ENCODE assay signal across 8 cellular contexts in genomic region chr7:44796034-44796503, GRCh38. TPM values are rescaled to one million over a fixed set of nuclear protein-coding genes. Genes with fewer than 3 reads are reported as not detected.
A peak's percentile ranks its signal among the peaks of the same experiment; 100 is the strongest.
DNase-seq lines count a peak whose midpoint lies in the region; ATAC-seq and TF ChIP-seq lines count a peak whose summit lies in the region.

No MANE protein-coding gene starts in this region.

- peak overlapping the region; percentile 96 for H3K27ac ChIP-seq in CD4-positive, alpha-beta memory T cell (ENCODE audit: low read depth, low read length)
- H3K27ac ChIP-seq in PC-9 = peak overlapping the region; percentile 93
- H3K27ac ChIP-seq in coronary artery = peak overlapping the region; percentile 99 to 100
- H3K27ac ChIP-seq in right lobe of liver = peak overlapping the region; percentile 66 to 99 (median 98)
- peak overlapping the region; percentile 96 to 100 (median 100) for H3K27ac ChIP-seq in tibial nerve

- H3K36me3 ChIP-seq in CD4-positive, alpha-beta memory T cell (ENCODE audit: insufficient read depth, low read length) = peaks cover 24% of the 10 kb centered on the region
- peaks cover 31% of the 10 kb centered on the region for H3K36me3 ChIP-seq in PC-9 (ENCODE audit: low read depth)
- H3K36me3 ChIP-seq in right lobe of liver = peaks cover 10 to 25% (median 20%) of the 10 kb centered on the region in 4 donors
- H3K36me3 ChIP-seq in tibial nerve = peaks cover 5 to 19% (median 10%) of the 10 kb centered on the region in 3 donors

- TSS peak; percentile 49 for BruUV-seq in PC-9 (replicated peaks; lab: Mats Ljungman, UMichigan)

- WGBS in right lobe of liver (ENCODE audit: insufficient coverage, low coverage, low lambda C conversion rate, missing lambda C conversion rate) = 1% methylated on average over 14 of the region's 59 CpGs
- 0 to 1% methylated on average over 20 to 38 of the region's 59 CpGs for WGBS in tibial nerve, 2 donors

- H3K9me3 Mint-ChIP-seq in CD4-positive, alpha-beta memory T cell = peaks cover 0 to 4% (median 0%) of the 10 kb centered on the region in 8 donors

- no peaks in the 10 kb centered on the region for H3K27me3 ChIP-seq in CD4-positive, alpha-beta memory T cell (ENCODE audit: insufficient read depth, low read length)
- no peaks in the 10 kb centered on the region for H3K27me3 ChIP-seq in PC-9 (ENCODE audit: insufficient read depth, low read depth)
- H3K27me3 ChIP-seq in right lobe of liver = no peaks in the 10 kb centered on the region
- H3K27me3 ChIP-seq in tibial nerve = no peaks in the 10 kb centered on the region

- no peaks in the 10 kb centered on the region for H3K9me3 ChIP-seq in CD4-positive, alpha-beta memory T cell (ENCODE audit: control insufficient read depth in 1 of 2, low read length in 2 of 2)
- H3K9me3 ChIP-seq in PC-9 (ENCODE audit: insufficient read depth, low read depth) (no peaks in the 10 kb centered on the region), right lobe of liver (no peaks in the 10 kb centered on the region), tibial nerve (no peaks in the 10 kb centered on the region)

- CTCF ChIA-PET in CD4-positive, alpha-beta memory T cell (lab: Charles Lee; ENCODE audit: partially characterized antibody) = no interaction called here
- CTCF ChIA-PET in PC-9 (lab: Charles Lee) = no interaction called here

- peaks cover 63% of the 10 kb centered on the region for H3K79me2 ChIP-seq in PC-9 (ENCODE audit: low read depth)

- peaks cover 72% of the 10 kb centered on the region for H3F3A ChIP-seq in PC-9 (ENCODE audit: insufficient read depth, low read depth)

- peaks cover 18 to 47% (median 25%) of the 10 kb centered on the region in 4 donors for H3K4me1 Mint-ChIP-seq in CD4-positive, alpha-beta memory T cell

- H3K27ac Mint-ChIP-seq in CD4-positive, alpha-beta memory T cell = peak overlapping the region; percentile 90 to 96 (median 95)

- TF ChIP-seq POLR2A in right lobe of liver (IDR thresholded peaks at IDR 0.05) (no peak), tibial nerve (IDR thresholded peaks at IDR 0.05) (no peak)

- no peaks in the 10 kb centered on the region for H3K27me3 Mint-ChIP-seq in CD4-positive, alpha-beta memory T cell

- no peaks in the 10 kb centered on the region for H3K9me2 ChIP-seq in PC-9 (ENCODE audit: insufficient read depth)

- H2AFZ ChIP-seq in PC-9 = peak overlapping the region; percentile 97

- POLR2A ChIA-PET in CD4-positive, alpha-beta memory T cell (lab: Charles Lee; ENCODE audit: partially characterized antibody) = interaction anchor here (1.0 to 3.9 kb wide), 5 partner anchors 9 to 190 kb away, joined by 3 to 31 read pairs (median 4); partner anchors contain the start of gene OGDH
- POLR2A ChIA-PET in PC-9 (lab: Charles Lee; ENCODE audit: unreplicated experiment) = interaction anchor here (0.7 kb wide), 1 partner anchor 28 kb away, joined by 4 read pairs; no protein-coding TSS in a partner anchor

- ATAC-seq in HG03457 (IDR thresholded peaks at IDR 0.05; ENCODE audit: unreplicated experiment) (peak; percentile 12), right lobe of liver (peak; percentile 30 to 53 (median 42))

- peaks cover 37% of the 10 kb centered on the region for H4K20me1 ChIP-seq in PC-9 (ENCODE audit: insufficient read depth)

- intact Hi-C loops in CD4-positive, alpha-beta memory T cell (cut with micrococcal nuclease) = loop anchor here (1.0 to 10.0 kb wide), 9 partner anchors 28 to 340 kb away; partner anchors contain the start of genes H2AZ2, OGDH, TMED4 and ZMIZ2
- intact Hi-C loops in PC-9 (cut with micrococcal nuclease; ENCODE audit: unreplicated experiment) = loop anchor here (2.0 to 10.0 kb wide), 4 partner anchors 83 to 207 kb away; no protein-coding TSS in a partner anchor
- intact Hi-C loops in right lobe of liver (cut with DNase I) = no loop called here

- peak overlapping the region; percentile 96 for H3K4me2 ChIP-seq in PC-9

- H3K4me3 ChIP-seq in CD4-positive, alpha-beta memory T cell (ENCODE audit: low read length in 2 of 2) = peak overlapping the region; percentile 66 to 83
- H3K4me3 ChIP-seq in PC-9 (peak overlapping the region; percentile 67), coronary artery (peak overlapping the region; percentile 95), right lobe of liver (peak overlapping the region; percentile 90 to 98 (median 92)), tibial nerve (peak overlapping the region; percentile 59 to 95 (median 76))

- H3K4me3 Mint-ChIP-seq in CD4-positive, alpha-beta memory T cell = peak overlapping the region; percentile 85 to 97 (median 92)

- peaks cover 15 to 39% of the 10 kb centered on the region in 2 donors for H3K36me3 Mint-ChIP-seq in CD4-positive, alpha-beta memory T cell

- peak in 1 of 5 donors; percentile 77 for DNase-seq in CD4-positive, alpha-beta memory T cell
- peak; percentile 44 for DNase-seq in GM19238 (ENCODE audit: insufficient read length, low spot score)
- DNase-seq in PC-9 = peak in 1 of 2 experiments; percentile 60
- DNase-seq in coronary artery (ENCODE audit: low spot score) = no peak
- no peak for DNase-seq in right lobe of liver
- DNase-seq in tibial nerve (ENCODE audit: low spot score in 2 of 2) = peak in 1 of 2 donors; percentile 21
- DNase-seq in activated CD4-positive, CD25-positive, alpha-beta regulatory T cell (lab: John Stamatoyannopoulos, UW) = no peak

- H3K4me1 ChIP-seq in CD4-positive, alpha-beta memory T cell (ENCODE audit: insufficient read depth, low read length) = peaks cover 34% of the 10 kb centered on the region
- peaks cover 26% of the 10 kb centered on the region for H3K4me1 ChIP-seq in PC-9 (replicated peaks; ENCODE audit: insufficient read depth)
- peaks cover 0 to 19% (median 7%) of the 10 kb centered on the region in 4 donors for H3K4me1 ChIP-seq in right lobe of liver
- H3K4me1 ChIP-seq in tibial nerve = peaks cover 0 to 34% (median 19%) of the 10 kb centered on the region in 4 donors

- TF ChIP-seq EP300 in tibial nerve (IDR thresholded peaks at IDR 0.05) = no peak

- TF ChIP-seq CTCF in PC-9 (conservative IDR thresholded peaks at IDR 0.05) = no peak
- TF ChIP-seq CTCF in coronary artery (IDR thresholded peaks at IDR 0.05) = no peak
- no peak for TF ChIP-seq CTCF in right lobe of liver (IDR thresholded peaks at IDR 0.05)
- TF ChIP-seq CTCF in tibial nerve (IDR thresholded peaks at IDR 0.05) = no peak

RNA-seq across cellular contexts. Expression of gene PPIA, which starts 0.4 kb away (rescaled TPM):
- 100 to 1,000 TPM; 677 to 707 TPM for total RNA-seq in CD4-positive, alpha-beta memory T cell
- polyA plus RNA-seq in CD4-positive, alpha-beta memory T cell = 1,000 to 10,000 TPM; 2,815 to 3,590 TPM
- total RNA-seq in PC-9 (2021) = 2,776 and 3,599 TPM in 2 replicates
- 1,000 to 10,000 TPM in 2 of 6 experiments, 100 to 1,000 TPM in 4; 530 to 1,528 (median 637) TPM for total RNA-seq in right lobe of liver
- 1,000 to 10,000 TPM in 2 of 4 donors, 100 to 1,000 TPM in 2; 803 to 1,127 (median 967) TPM for total RNA-seq in tibial nerve

RNA-seq across cellular contexts. Expression of gene ZMIZ2, which starts 47.4 kb away (rescaled TPM):
- 100 to 1,000 TPM; 169 to 170 TPM for total RNA-seq in CD4-positive, alpha-beta memory T cell
- 10 to 100 TPM in 1 of 2 donors, 1 to 10 TPM in 1; 1.1 to 12.1 TPM for polyA plus RNA-seq in CD4-positive, alpha-beta memory T cell
- total RNA-seq in PC-9 (2021) = 97.5 and 142 TPM in 2 replicates
- total RNA-seq in right lobe of liver = 10 to 100 TPM in 4 of 6 experiments, 1 to 10 TPM in 2; 8.6 to 36.3 (median 28.6) TPM
- total RNA-seq in tibial nerve = 10 to 100 TPM; 24.7 to 48.9 (median 32.7) TPM

RNA-seq across cellular contexts. Expression of gene H2AZ2, which starts 51.8 kb away (rescaled TPM):
- 100 to 1,000 TPM; 168 to 169 TPM for total RNA-seq in CD4-positive, alpha-beta memory T cell
- polyA plus RNA-seq in CD4-positive, alpha-beta memory T cell = 100 to 1,000 TPM; 231 to 236 TPM
- 334 and 354 TPM in 2 replicates for total RNA-seq in PC-9 (2021)
- total RNA-seq in right lobe of liver = 10 to 100 TPM; 49.3 to 69.1 (median 60.9) TPM
- 100 to 1,000 TPM in 3 of 4 donors, 10 to 100 TPM in 1; 97.5 to 136 (median 126) TPM for total RNA-seq in tibial nerve

Comparison
In these comparisons a context has a peak if more than half of its experiments do, and no peak if none do; other contexts are left out.
1. intact Hi-C loops: an anchor here in CD4-positive, alpha-beta memory T cell (1.0 to 10.0 kb wide) and PC-9 (2.0 to 10.0 kb wide); none called in right lobe of liver.